1 cellular context compared by ENCODE assay signal in the genomic region with DNA sequence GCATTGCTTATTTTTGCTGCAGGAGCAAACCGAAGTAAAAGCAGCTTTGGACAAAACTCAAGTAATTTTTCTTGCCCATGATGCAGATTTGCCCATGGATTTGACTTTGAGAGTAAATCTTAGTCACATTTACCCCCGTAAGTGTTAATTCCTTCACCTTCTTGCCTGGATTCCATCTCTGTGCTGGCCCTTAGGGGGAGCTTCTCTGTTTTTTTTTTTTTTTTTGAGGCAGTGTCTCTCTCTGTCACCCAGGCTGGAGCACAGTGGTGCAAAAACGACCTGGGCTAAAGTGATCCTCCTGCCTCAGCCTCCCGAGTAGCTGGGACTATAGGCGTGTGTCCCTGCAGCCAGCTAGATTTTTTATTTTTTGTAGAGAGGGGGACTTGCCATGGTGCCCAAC.
TF ChIP-seq lines count a peak whose summit lies in the region.

No MANE protein-coding gene starts in this region.

TF ChIP-seq in H1, 55 proteins besides CTCF, POLR2A, EP300 and RAD21:
- TF ChIP-seq, protein P1, sequence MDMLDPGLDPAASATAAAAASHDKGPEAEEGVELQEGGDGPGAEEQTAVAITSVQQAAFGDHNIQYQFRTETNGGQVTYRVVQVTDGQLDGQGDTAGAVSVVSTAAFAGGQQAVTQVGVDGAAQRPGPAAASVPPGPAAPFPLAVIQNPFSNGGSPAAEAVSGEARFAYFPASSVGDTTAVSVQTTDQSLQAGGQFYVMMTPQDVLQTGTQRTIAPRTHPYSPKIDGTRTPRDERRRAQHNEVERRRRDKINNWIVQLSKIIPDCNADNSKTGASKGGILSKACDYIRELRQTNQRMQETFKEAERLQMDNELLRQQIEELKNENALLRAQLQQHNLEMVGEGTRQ (IDR thresholded peaks at IDR 0.05; ENCODE audit: low read length), result no peak
- no peak for TF ChIP-seq BCL11A (IDR thresholded peaks at IDR 0.05; ENCODE audit: low read depth in 2 of 2, low read length in 2 of 2)
- TF ChIP-seq SIX5 (IDR thresholded peaks at IDR 0.05; ENCODE audit: low read depth, low read length), result no peak
- no peak for TF ChIP-seq HDAC6 (IDR thresholded peaks at IDR 0.05; ENCODE audit: low read depth, low read length)
- no peak for TF ChIP-seq TEAD4 (IDR thresholded peaks at IDR 0.05; ENCODE audit: low read depth, low read length)
- TF ChIP-seq, protein P2, sequence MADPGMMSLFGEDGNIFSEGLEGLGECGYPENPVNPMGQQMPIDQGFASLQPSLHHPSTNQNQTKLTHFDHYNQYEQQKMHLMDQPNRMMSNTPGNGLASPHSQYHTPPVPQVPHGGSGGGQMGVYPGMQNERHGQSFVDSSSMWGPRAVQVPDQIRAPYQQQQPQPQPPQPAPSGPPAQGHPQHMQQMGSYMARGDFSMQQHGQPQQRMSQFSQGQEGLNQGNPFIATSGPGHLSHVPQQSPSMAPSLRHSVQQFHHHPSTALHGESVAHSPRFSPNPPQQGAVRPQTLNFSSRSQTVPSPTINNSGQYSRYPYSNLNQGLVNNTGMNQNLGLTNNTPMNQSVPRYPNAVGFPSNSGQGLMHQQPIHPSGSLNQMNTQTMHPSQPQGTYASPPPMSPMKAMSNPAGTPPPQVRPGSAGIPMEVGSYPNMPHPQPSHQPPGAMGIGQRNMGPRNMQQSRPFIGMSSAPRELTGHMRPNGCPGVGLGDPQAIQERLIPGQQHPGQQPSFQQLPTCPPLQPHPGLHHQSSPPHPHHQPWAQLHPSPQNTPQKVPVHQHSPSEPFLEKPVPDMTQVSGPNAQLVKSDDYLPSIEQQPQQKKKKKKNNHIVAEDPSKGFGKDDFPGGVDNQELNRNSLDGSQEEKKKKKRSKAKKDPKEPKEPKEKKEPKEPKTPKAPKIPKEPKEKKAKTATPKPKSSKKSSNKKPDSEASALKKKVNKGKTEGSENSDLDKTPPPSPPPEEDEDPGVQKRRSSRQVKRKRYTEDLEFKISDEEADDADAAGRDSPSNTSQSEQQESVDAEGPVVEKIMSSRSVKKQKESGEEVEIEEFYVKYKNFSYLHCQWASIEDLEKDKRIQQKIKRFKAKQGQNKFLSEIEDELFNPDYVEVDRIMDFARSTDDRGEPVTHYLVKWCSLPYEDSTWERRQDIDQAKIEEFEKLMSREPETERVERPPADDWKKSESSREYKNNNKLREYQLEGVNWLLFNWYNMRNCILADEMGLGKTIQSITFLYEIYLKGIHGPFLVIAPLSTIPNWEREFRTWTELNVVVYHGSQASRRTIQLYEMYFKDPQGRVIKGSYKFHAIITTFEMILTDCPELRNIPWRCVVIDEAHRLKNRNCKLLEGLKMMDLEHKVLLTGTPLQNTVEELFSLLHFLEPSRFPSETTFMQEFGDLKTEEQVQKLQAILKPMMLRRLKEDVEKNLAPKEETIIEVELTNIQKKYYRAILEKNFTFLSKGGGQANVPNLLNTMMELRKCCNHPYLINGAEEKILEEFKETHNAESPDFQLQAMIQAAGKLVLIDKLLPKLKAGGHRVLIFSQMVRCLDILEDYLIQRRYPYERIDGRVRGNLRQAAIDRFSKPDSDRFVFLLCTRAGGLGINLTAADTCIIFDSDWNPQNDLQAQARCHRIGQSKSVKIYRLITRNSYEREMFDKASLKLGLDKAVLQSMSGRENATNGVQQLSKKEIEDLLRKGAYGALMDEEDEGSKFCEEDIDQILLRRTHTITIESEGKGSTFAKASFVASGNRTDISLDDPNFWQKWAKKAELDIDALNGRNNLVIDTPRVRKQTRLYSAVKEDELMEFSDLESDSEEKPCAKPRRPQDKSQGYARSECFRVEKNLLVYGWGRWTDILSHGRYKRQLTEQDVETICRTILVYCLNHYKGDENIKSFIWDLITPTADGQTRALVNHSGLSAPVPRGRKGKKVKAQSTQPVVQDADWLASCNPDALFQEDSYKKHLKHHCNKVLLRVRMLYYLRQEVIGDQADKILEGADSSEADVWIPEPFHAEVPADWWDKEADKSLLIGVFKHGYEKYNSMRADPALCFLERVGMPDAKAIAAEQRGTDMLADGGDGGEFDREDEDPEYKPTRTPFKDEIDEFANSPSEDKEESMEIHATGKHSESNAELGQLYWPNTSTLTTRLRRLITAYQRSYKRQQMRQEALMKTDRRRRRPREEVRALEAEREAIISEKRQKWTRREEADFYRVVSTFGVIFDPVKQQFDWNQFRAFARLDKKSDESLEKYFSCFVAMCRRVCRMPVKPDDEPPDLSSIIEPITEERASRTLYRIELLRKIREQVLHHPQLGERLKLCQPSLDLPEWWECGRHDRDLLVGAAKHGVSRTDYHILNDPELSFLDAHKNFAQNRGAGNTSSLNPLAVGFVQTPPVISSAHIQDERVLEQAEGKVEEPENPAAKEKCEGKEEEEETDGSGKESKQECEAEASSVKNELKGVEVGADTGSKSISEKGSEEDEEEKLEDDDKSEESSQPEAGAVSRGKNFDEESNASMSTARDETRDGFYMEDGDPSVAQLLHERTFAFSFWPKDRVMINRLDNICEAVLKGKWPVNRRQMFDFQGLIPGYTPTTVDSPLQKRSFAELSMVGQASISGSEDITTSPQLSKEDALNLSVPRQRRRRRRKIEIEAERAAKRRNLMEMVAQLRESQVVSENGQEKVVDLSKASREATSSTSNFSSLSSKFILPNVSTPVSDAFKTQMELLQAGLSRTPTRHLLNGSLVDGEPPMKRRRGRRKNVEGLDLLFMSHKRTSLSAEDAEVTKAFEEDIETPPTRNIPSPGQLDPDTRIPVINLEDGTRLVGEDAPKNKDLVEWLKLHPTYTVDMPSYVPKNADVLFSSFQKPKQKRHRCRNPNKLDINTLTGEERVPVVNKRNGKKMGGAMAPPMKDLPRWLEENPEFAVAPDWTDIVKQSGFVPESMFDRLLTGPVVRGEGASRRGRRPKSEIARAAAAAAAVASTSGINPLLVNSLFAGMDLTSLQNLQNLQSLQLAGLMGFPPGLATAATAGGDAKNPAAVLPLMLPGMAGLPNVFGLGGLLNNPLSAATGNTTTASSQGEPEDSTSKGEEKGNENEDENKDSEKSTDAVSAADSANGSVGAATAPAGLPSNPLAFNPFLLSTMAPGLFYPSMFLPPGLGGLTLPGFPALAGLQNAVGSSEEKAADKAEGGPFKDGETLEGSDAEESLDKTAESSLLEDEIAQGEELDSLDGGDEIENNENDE (IDR thresholded peaks at IDR 0.05; ENCODE audit: insufficient replicate concordance, low read length), result no peak
- TF ChIP-seq MAFK (IDR thresholded peaks at IDR 0.05; ENCODE audit: low read depth, low read length), result no peak
- TF ChIP-seq POLR2AphosphoS5 (IDR thresholded peaks at IDR 0.05; ENCODE audit: low read depth, low read length), result no peak
- no peak for TF ChIP-seq TBP (IDR thresholded peaks at IDR 0.05; ENCODE audit: low read depth, low read length)
- no peak for TF ChIP-seq SP1 (IDR thresholded peaks at IDR 0.05; ENCODE audit: low read depth, low read length)
